ENCODE assay signal across 7 cellular contexts in the genomic region with DNA sequence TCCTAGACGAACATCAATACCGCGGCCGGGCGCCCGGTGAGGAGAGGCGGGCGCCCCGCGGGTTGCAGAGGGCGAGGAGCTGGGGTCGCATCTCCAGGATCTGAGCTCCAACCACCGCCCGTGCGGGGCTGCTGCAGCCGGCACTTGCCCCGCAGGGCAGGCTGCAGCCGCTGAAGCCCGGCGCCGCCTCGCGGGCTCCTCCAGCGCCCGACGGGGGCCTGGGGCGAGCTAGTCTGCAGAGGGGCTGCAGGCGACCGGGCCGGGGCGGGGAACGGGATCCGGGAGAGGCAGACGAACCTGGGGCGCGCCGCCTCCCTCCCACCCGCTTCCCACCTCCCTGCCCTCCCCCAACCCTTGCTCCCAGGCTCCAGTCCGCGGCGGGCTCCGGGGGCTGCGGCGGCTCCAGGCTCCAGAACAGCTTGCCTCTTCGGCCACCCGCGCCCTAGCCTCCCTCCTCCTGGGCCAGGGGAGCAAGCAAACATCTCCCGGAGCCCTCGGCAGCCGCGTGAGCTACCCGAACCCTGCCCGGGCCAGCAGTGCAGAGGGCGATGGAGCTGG. TPM values are rescaled to one million over a fixed set of nuclear protein-coding genes. Genes with fewer than 3 reads are reported as not detected.
DNase-seq lines count a peak whose midpoint lies in the region; ATAC-seq and FAIRE-seq lines count a peak whose summit lies in the region.

No MANE protein-coding gene starts in this region.

- peaks cover 0 to 5% of the 10 kb centered on the region in 2 donors for H3K4me1 Mint-ChIP-seq in effector memory CD8-positive, alpha-beta T cell (ENCODE audit: low read depth in 2 of 2)

- DNase-seq in iPS DF 6.9 (ENCODE audit: low read depth, low spot score) = no peak
- DNase-seq in small intestine = no peak
- DNase-seq in effector memory CD8-positive, alpha-beta T cell = no peak
- no peak for DNase-seq in activated CD8-positive, alpha-beta memory T cell treated with anti-CD3 and anti-CD28 coated beads for 24 hours

- H3K36me3 Mint-ChIP-seq in effector memory CD8-positive, alpha-beta T cell (ENCODE audit: insufficient read depth) = no peaks in the 10 kb centered on the region

- peak overlapping the region; percentile 64 for H3K4me3 ChIP-seq in iPS DF 6.9 (ENCODE audit: low read length)
- H3K4me3 ChIP-seq in small intestine (ENCODE audit: low read depth in 1 of 2, low read length in 2 of 2) = peak overlapping the region; percentile 0 to 27

- H3K4me1 ChIP-seq in iPS DF 6.9 (ENCODE audit: control insufficient read depth, insufficient read depth, low read length) = no peaks in the 10 kb centered on the region; the same call in 1 of the 2 replicates
- H3K4me1 ChIP-seq in small intestine (ENCODE audit: control insufficient read depth in 2 of 2, insufficient read depth in 1 of 2, low read depth in 1 of 2, low read length in 1 of 2) = no peaks in the 10 kb centered on the region

- H3K9me3 ChIP-seq in iPS DF 6.9 (ENCODE audit: control insufficient read depth, insufficient read depth, low read length) (no peaks in the 10 kb centered on the region), small intestine (ENCODE audit: control insufficient read depth, low read depth) (no peaks in the 10 kb centered on the region)

- no peak overlapping the region for H3K27ac Mint-ChIP-seq in effector memory CD8-positive, alpha-beta T cell

- H3K36me3 ChIP-seq in iPS DF 6.9 (ENCODE audit: control insufficient read depth, insufficient read depth, low read length) (no peaks in the 10 kb centered on the region), small intestine (ENCODE audit: control insufficient read depth in 2 of 2, insufficient read depth in 2 of 2, low read length in 2 of 2) (no peaks in the 10 kb centered on the region)

- H3K27me3 ChIP-seq in iPS DF 6.9 (ENCODE audit: control insufficient read depth, insufficient read depth, low read length) = peaks cover 41% of the 10 kb centered on the region
- H3K27me3 ChIP-seq in small intestine (ENCODE audit: control insufficient read depth in 2 of 2, insufficient read depth in 2 of 2, low read length in 2 of 2) = peaks cover 18 to 30% of the 10 kb centered on the region in 2 donors

- FAIRE-seq in small intestine (lab: Jason Lieb, UNC) = no peak

- peaks cover 0 to 3% of the 10 kb centered on the region in 2 donors for H3K9me3 Mint-ChIP-seq in effector memory CD8-positive, alpha-beta T cell

- peaks cover 56 to 61% of the 10 kb centered on the region in 2 donors for H3K27me3 Mint-ChIP-seq in effector memory CD8-positive, alpha-beta T cell

- ATAC-seq in HG02885 (IDR thresholded peaks at IDR 0.05; ENCODE audit: poor library complexity, unreplicated experiment) (peak; percentile 11), HG03139 (IDR thresholded peaks at IDR 0.05; ENCODE audit: unreplicated experiment) (no peak)
- ATAC-seq in effector memory CD8-positive, alpha-beta T cell (replicated peaks) = no peak

- WGBS in iPS DF 6.9 (ENCODE audit: insufficient coverage, insufficient read length) = no CpG with 5 or more reads among the region's 54 CpGs
- 1 to 4% (median 1%) methylated on average over 41 to 54 of the region's 54 CpGs for WGBS in small intestine, 3 donors

- H3K27ac ChIP-seq in angular gyrus (ENCODE audit: low read depth, low read length) (peak overlapping the region; percentile 77), iPS DF 6.9 (ENCODE audit: low read length) (no peak overlapping the region), small intestine (ENCODE audit: low read depth in 1 of 2, low read length in 1 of 2) (no peak overlapping the region)

- H3K4me3 Mint-ChIP-seq in effector memory CD8-positive, alpha-beta T cell = no peak overlapping the region

RNA-seq across cellular contexts. Expression of gene TENM4, which starts 0.9 kb away (rescaled TPM):
- under 1 TPM in 2 of 3 donors, not detected in 1; under 0.01 to 0.31 TPM for polyA plus RNA-seq in small intestine
